17 cellular contexts compared by ENCODE assay signal in the genomic region with DNA sequence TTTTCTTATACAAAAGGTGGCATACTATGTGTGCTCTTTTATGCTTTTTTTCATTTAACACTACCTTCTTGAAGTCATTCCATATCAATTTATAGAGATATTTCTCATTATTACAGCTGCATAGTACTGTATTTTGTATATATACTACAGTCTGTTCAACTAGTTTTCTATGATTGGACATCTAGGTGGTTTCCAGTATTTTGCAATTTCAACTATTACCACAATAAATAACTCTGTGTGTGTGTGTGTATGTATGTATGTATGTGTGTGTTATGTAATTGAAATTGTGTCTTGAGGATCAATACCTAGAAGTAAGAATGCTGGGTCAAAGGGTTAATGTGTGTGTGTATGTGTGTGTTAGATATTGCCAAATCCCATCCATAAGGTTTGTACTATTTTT. TPM values are rescaled to one million over a fixed set of nuclear protein-coding genes. Genes with fewer than 3 reads are reported as not detected.
DNase-seq lines count a peak whose midpoint lies in the region; ATAC-seq, FAIRE-seq and TF ChIP-seq lines count a peak whose summit lies in the region.
"Had no signal": no experiment of that assay in that cellular context is flagged by ENCODE, and none has a peak within 500 bp of the region (broad histone marks: within the 10 kb centered on the region; RNA-seq: fewer than 3 reads in every experiment).

No MANE protein-coding gene starts in this region.

- ATAC-seq in activated CD8-positive, alpha-beta T cell treated with anti-CD3 and anti-CD28 coated beads, Interleukin-2, amount 10 ng/mL, durations not matched to agents 7 days and 5 days: no peak
- no peak for ATAC-seq in activated CD8-positive, alpha-beta T cell treated with anti-CD3 and anti-CD28 coated beads for 36 hours
- no peak for ATAC-seq in GM19455 (IDR thresholded peaks at IDR 0.05; ENCODE audit: unreplicated experiment)

- no peaks in the 10 kb centered on the region for H3K9me3 Mint-ChIP-seq in activated CD8-positive, alpha-beta T cell treated with anti-CD3 and anti-CD28 coated beads, Interleukin-2, amount 10 ng/mL, durations not matched to agents 7 days and 5 days (ENCODE audit: insufficient read depth)
- no peaks in the 10 kb centered on the region for H3K9me3 Mint-ChIP-seq in activated CD8-positive, alpha-beta T cell treated with anti-CD3 and anti-CD28 coated beads for 36 hours
- H3K9me3 Mint-ChIP-seq in MCF 10A (ENCODE audit: unreplicated experiment): no peaks in the 10 kb centered on the region

- TF ChIP-seq EP300 in suprapubic skin (IDR thresholded peaks at IDR 0.05): no peak

- DNase-seq in activated CD8-positive, alpha-beta T cell treated with anti-CD3 and anti-CD28 coated beads, Interleukin-2, amount 10 ng/mL, durations not matched to agents 7 days and 5 days: no peak
- no peak for DNase-seq in activated CD8-positive, alpha-beta T cell treated with anti-CD3 and anti-CD28 coated beads for 36 hours
- DNase-seq in MCF 10A (ENCODE audit: unreplicated experiment) (peak; percentile 9), keratinocyte (ENCODE audit: low read depth, low spot score) (no peak), suprapubic skin (ENCODE audit: low spot score in 2 of 2) (no peak), CD1c-positive myeloid dendritic cell (ENCODE audit: extremely low spot score) (no peak), T-helper 9 cell (no peak)
- DNase-seq: activated CD8-positive, alpha-beta memory T cell treated with anti-CD3 and anti-CD28 coated beads for 24 hours; activated effector memory CD4-positive, alpha-beta T cell treated with anti-CD3 and anti-CD28 coated beads, Interleukin-2, amount 50 U/mL, for 16 hours; aorta; C1 segment of cervical spinal cord; hippocampal formation; KBM-7; NCI-H1417 treated with DMSO at 0.1 percent for 48 hours had no signal

- H3K4me3 Mint-ChIP-seq in activated CD8-positive, alpha-beta T cell treated with anti-CD3 and anti-CD28 coated beads, Interleukin-2, amount 10 ng/mL, durations not matched to agents 7 days and 5 days: no peak overlapping the region
- H3K4me3 Mint-ChIP-seq in activated CD8-positive, alpha-beta T cell treated with anti-CD3 and anti-CD28 coated beads for 36 hours: no peak overlapping the region
- no peak overlapping the region for H3K4me3 Mint-ChIP-seq in MCF 10A (ENCODE audit: unreplicated experiment)

- H3K27me3 ChIP-seq in keratinocyte (ENCODE audit: control insufficient read depth, extremely low read depth, insufficient read depth, low read length): no peaks in the 10 kb centered on the region
- H3K27me3 ChIP-seq in suprapubic skin: no peaks in the 10 kb centered on the region

- H3K4me3 ChIP-seq in keratinocyte (ENCODE audit: control insufficient read depth in 2 of 3, extremely low read depth in 1 of 3, insufficient read depth in 2 of 3, low read depth in 1 of 3, low read length in 3 of 3) (no peak overlapping the region), suprapubic skin (no peak overlapping the region)

- CTCF ChIA-PET in activated CD8-positive, alpha-beta T cell treated with anti-CD3 and anti-CD28 coated beads, Interleukin-2, amount 10 ng/mL, durations not matched to agents 7 days and 5 days (lab: Charles Lee): no interaction called here
- CTCF ChIA-PET in activated CD8-positive, alpha-beta T cell treated with anti-CD3 and anti-CD28 coated beads for 36 hours (lab: Charles Lee): no interaction called here
- CTCF ChIA-PET in MCF 10A (lab: Yijun Ruan, JAX): no interaction called here

- no peak overlapping the region for H2AFZ ChIP-seq in keratinocyte (ENCODE audit: control insufficient read depth, low read length)

- no peak overlapping the region for H3K9ac ChIP-seq in keratinocyte (ENCODE audit: control insufficient read depth, extremely low read depth, insufficient read depth, low read length)

- H3K9me3 ChIP-seq in keratinocyte (ENCODE audit: control insufficient read depth, low read depth, low read length): no peaks in the 10 kb centered on the region
- no peaks in the 10 kb centered on the region for H3K9me3 ChIP-seq in suprapubic skin

- H4K20me1 ChIP-seq in keratinocyte (ENCODE audit: control insufficient read depth, extremely low read depth, insufficient read depth, low read length): no peaks in the 10 kb centered on the region

- H3K36me3 Mint-ChIP-seq in activated CD8-positive, alpha-beta T cell treated with anti-CD3 and anti-CD28 coated beads, Interleukin-2, amount 10 ng/mL, durations not matched to agents 7 days and 5 days (ENCODE audit: low read depth): peaks cover 58% of the 10 kb centered on the region
- peaks cover 9% of the 10 kb centered on the region for H3K36me3 Mint-ChIP-seq in activated CD8-positive, alpha-beta T cell treated with anti-CD3 and anti-CD28 coated beads for 36 hours (ENCODE audit: low read depth)
- H3K36me3 Mint-ChIP-seq in MCF 10A (ENCODE audit: insufficient read depth, unreplicated experiment): peaks cover 27% of the 10 kb centered on the region

- TF ChIP-seq POLR2A in suprapubic skin (IDR thresholded peaks at IDR 0.05): no peak

- H3K4me2 ChIP-seq in keratinocyte (ENCODE audit: control insufficient read depth, extremely low read depth, insufficient read depth, low read depth, low read length): no peak overlapping the region

- intact Hi-C loops in activated CD8-positive, alpha-beta T cell treated with anti-CD3 and anti-CD28 coated beads for 36 hours (cut with micrococcal nuclease): loop anchor here (10.0 kb wide), 2 partner anchors 89 to 171 kb away; a partner anchor contains a TSS
- intact Hi-C loops in MCF 10A (cut with micrococcal nuclease): no loop called here

- H3K27ac Mint-ChIP-seq in activated CD8-positive, alpha-beta T cell treated with anti-CD3 and anti-CD28 coated beads, Interleukin-2, amount 10 ng/mL, durations not matched to agents 7 days and 5 days: peak overlapping the region; percentile 15
- no peak overlapping the region for H3K27ac Mint-ChIP-seq in activated CD8-positive, alpha-beta T cell treated with anti-CD3 and anti-CD28 coated beads for 36 hours
- peak overlapping the region; percentile 37 for H3K27ac Mint-ChIP-seq in MCF 10A (ENCODE audit: low read depth, unreplicated experiment)

- dilution Hi-C loops in keratinocyte (cut with MboI; ENCODE audit: extremely low pct_ligation_motif_present, low sequenced_read_pairs): no loop called here

- peaks cover 14% of the 10 kb centered on the region for H3K79me2 ChIP-seq in keratinocyte (ENCODE audit: control insufficient read depth, insufficient read depth, low read length)

- POLR2A ChIA-PET in activated CD8-positive, alpha-beta T cell treated with anti-CD3 and anti-CD28 coated beads, Interleukin-2, amount 10 ng/mL, durations not matched to agents 7 days and 5 days (lab: Charles Lee): no interaction called here
- POLR2A ChIA-PET in activated CD8-positive, alpha-beta T cell treated with anti-CD3 and anti-CD28 coated beads for 36 hours (lab: Charles Lee): no interaction called here
- POLR2A ChIA-PET in MCF 10A (lab: Yijun Ruan, JAX): interaction anchor here (0.9 kb wide), 1 partner anchor 26 kb away, joined by 4 read pairs; no protein-coding TSS in a partner anchor

- H3K9me1 ChIP-seq in keratinocyte (ENCODE audit: control insufficient read depth, extremely low read depth, insufficient read depth, low read length): no peaks in the 10 kb centered on the region

- peaks cover 80% of the 10 kb centered on the region for H3K4me1 Mint-ChIP-seq in activated CD8-positive, alpha-beta T cell treated with anti-CD3 and anti-CD28 coated beads, Interleukin-2, amount 10 ng/mL, durations not matched to agents 7 days and 5 days (ENCODE audit: low read depth)
- H3K4me1 Mint-ChIP-seq in activated CD8-positive, alpha-beta T cell treated with anti-CD3 and anti-CD28 coated beads for 36 hours (ENCODE audit: low read depth): peaks cover 52% of the 10 kb centered on the region
- peaks cover 29% of the 10 kb centered on the region for H3K4me1 Mint-ChIP-seq in MCF 10A (ENCODE audit: insufficient read depth, unreplicated experiment)

- no TSS peak for BruUV-seq in MCF 10A (replicated peaks; lab: Mats Ljungman, UMichigan)

- peaks cover 26% of the 10 kb centered on the region for H3K4me1 ChIP-seq in keratinocyte (ENCODE audit: control insufficient read depth, extremely low read depth, insufficient read depth, low read length)
- peaks cover 72% of the 10 kb centered on the region for H3K4me1 ChIP-seq in suprapubic skin

- H3K36me3 ChIP-seq in keratinocyte (ENCODE audit: control insufficient read depth in 2 of 2, extremely low read depth in 1 of 2, insufficient read depth in 2 of 2, low read length in 2 of 2) (no peaks in the 10 kb centered on the region), suprapubic skin (no peaks in the 10 kb centered on the region)

- TF ChIP-seq CTCF in activated CD8-positive, alpha-beta T cell treated with anti-CD3 and anti-CD28 coated beads for 36 hours (IDR thresholded peaks at IDR 0.05): no peak
- TF ChIP-seq CTCF in MCF 10A (IDR thresholded peaks at IDR 0.05; ENCODE audit: unreplicated experiment): no peak
- TF ChIP-seq CTCF in keratinocyte (optimal IDR thresholded peaks at IDR 0.05 in 1 of 3, IDR thresholded peaks at IDR 0.05 in 1 of 3, conservative IDR thresholded peaks at IDR 0.05 in 1 of 3; ENCODE audit: extremely low read depth in 1 of 3, insufficient read depth in 2 of 3, low read length in 3 of 3): no peak
- no peak for TF ChIP-seq CTCF in suprapubic skin (IDR thresholded peaks at IDR 0.05)

- no peak for FAIRE-seq in keratinocyte (lab: Jason Lieb, UNC)
- FAIRE-seq: H1 had no signal

- H3K27me3 Mint-ChIP-seq in activated CD8-positive, alpha-beta T cell treated with anti-CD3 and anti-CD28 coated beads, Interleukin-2, amount 10 ng/mL, durations not matched to agents 7 days and 5 days (ENCODE audit: low read depth): no peaks in the 10 kb centered on the region
- H3K27me3 Mint-ChIP-seq in activated CD8-positive, alpha-beta T cell treated with anti-CD3 and anti-CD28 coated beads for 36 hours: no peaks in the 10 kb centered on the region
- no peaks in the 10 kb centered on the region for H3K27me3 Mint-ChIP-seq in MCF 10A (ENCODE audit: insufficient read depth, unreplicated experiment)

- peak overlapping the region; percentile 38 for H3K27ac ChIP-seq in keratinocyte (ENCODE audit: control insufficient read depth, insufficient read depth, low read length)
- H3K27ac ChIP-seq in suprapubic skin: peak overlapping the region; percentile 10
- H3K27ac ChIP-seq: VCaP had no signal

RNA-seq across cellular contexts. Expression of a gene that starts 7.0 kb away (rescaled TPM):
- 10 to 100 TPM; 47.6 to 50.3 TPM for total RNA-seq in activated CD8-positive, alpha-beta T cell treated with anti-CD3 and anti-CD28 coated beads, Interleukin-2, amount 10 ng/mL, durations not matched to agents 7 days and 5 days
- 1 to 10 TPM; 5.2 to 6.4 TPM for total RNA-seq in activated CD8-positive, alpha-beta T cell treated with anti-CD3 and anti-CD28 coated beads for 36 hours
- total RNA-seq in MCF 10A (2022): 2.2 and 3.1 TPM in 2 replicates
- polyA plus RNA-seq in keratinocyte: 6.1 to 20.0 TPM (median 19.2 TPM) in 3 replicates
- 26.4 TPM for polyA plus RNA-seq in keratinocyte (2011; ENCODE audit: low read depth)
- polyA plus RNA-seq in keratinocyte (2011; cell fraction: cytosol; rRNA removed): 4.4 and 7.5 TPM in 2 replicates
- polyA plus RNA-seq in keratinocyte (2011; cell fraction: nucleus; rRNA removed): 33.0 and 36.7 TPM in 2 replicates
- 5.0 and 24.6 TPM in 2 replicates for polyA plus RNA-seq in keratinocyte (2012; ENCODE audit: low replicate concordance)
- polyA minus RNA-seq in keratinocyte: 1.5 to 6.6 TPM (median 4.6 TPM) in 3 replicates
- polyA minus RNA-seq in keratinocyte (2011; cell fraction: cytosol; rRNA and poly(A)+ RNA removed): 1.3 TPM
- polyA minus RNA-seq in keratinocyte (2011; cell fraction: nucleus; rRNA and poly(A)+ RNA removed): 5.0 and 11.1 TPM in 2 replicates
- 10 to 100 TPM; 13.3 to 41.4 (median 22.8) TPM for total RNA-seq in suprapubic skin
